ENCODE assay signal across 8 cellular contexts in the genomic region with DNA sequence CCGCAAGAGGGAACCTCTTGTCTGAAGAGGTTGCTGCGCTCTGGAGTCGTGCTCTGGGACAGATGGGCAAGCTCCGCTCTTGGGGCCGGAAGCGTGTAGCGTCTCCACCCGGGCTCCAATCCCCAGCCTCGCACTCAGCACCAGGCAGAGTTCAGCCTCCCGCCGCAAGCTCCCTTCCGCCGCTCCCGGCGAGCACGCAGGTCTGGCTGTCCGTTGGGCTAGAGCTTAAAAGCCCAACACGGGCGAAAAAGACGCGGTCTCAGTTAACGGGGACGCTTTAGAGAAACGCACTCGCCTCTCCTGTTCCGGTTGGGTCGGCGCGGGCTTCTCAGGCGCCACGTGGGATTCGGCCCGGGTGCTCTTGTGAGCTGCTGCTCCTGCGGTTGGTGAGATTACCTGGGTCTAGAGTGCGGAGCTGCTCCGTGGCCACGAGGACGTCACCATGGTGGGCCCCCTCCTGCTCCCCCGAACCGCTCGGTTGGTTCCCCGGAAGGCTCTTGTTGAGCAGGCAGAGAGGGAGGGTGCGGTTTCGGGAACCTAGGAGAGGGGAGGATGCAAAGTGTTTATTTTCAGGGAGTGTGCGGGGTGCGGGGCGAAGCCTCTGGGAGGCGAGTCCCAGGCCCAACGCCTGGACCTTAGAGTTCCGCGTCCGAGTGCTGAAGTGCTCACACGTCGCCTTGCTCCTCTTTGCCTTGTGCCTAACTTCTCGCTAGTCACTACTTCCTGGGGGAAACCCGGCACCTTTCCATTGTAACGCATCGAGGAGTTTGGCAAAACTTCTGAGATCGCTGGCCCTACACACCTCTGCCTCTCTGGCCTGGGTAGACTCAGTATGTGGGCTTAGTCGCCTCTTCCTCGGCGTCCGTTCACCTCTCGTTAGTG. TPM values are rescaled to one million over a fixed set of nuclear protein-coding genes. Genes with fewer than 3 reads are reported as not detected.
A peak's percentile ranks its signal among the peaks of the same experiment; 100 is the strongest.
DNase-seq lines count a peak whose midpoint lies in the region; ATAC-seq and TF ChIP-seq lines count a peak whose summit lies in the region.

A gene (plus strand): TSS at position 331 of the 882 bp plus-strand sequence. CDS start 112 bp downstream, at position 443.

- H3K9me3 ChIP-seq in Panc1 (ENCODE audit: control insufficient read depth, insufficient read depth, low read depth, low read length) (no peaks in the 10 kb centered on the region), esophagus muscularis mucosa (no peaks in the 10 kb centered on the region)

- intact Hi-C loops in Panc1 (cut with micrococcal nuclease; ENCODE audit: unreplicated experiment) (no loop called here), esophagus muscularis mucosa (cut with DNase I) (loop anchor here (10.0 kb wide), 1 partner anchor 330 kb away; a partner anchor contains a TSS)

- H3K36me3 ChIP-seq in Panc1 (ENCODE audit: control insufficient read depth, insufficient read depth, low read length), result peaks cover 6% of the 10 kb centered on the region; the same call in 1 of the 2 replicates
- H3K36me3 ChIP-seq in esophagus muscularis mucosa, result peaks cover 0 to 5% (median 0%) of the 10 kb centered on the region in 4 donors

- no peak for TF ChIP-seq CTCF in Panc1 (IDR thresholded peaks at IDR 0.05)
- TF ChIP-seq CTCF in esophagus muscularis mucosa (IDR thresholded peaks at IDR 0.05), result peak in 1 of 3 experiments; percentile 10

- CTCF ChIA-PET in Panc1 (lab: Charles Lee), result interaction anchor here (0.6 to 1.2 kb wide), 3 partner anchors 52 to 162 kb away, joined by 3 to 9 read pairs (median 3); a partner anchor contains a TSS

- in situ Hi-C loops in Panc1 (cut with HindIII; ENCODE audit: low pct_unique_long_range_greater_than_20kb, low sequenced_read_pairs), result no loop called here

- no peak for TF ChIP-seq POLR2A in esophagus muscularis mucosa (IDR thresholded peaks at IDR 0.05; ENCODE audit: low read depth)

- H3K4me3 ChIP-seq in Jurkat, Clone E6-1 (ENCODE audit: low read length), result peak within 1 kb of the TSS; percentile 90
- peak within 1 kb of the TSS; percentile 82 to 83 for H3K4me3 ChIP-seq in Panc1 (ENCODE audit: low read depth in 2 of 2, low read length in 2 of 2)
- peak within 1 kb of the TSS; percentile 63 to 83 (median 72) for H3K4me3 ChIP-seq in esophagus muscularis mucosa

- POLR2A ChIA-PET in Panc1 (lab: Charles Lee), result interaction anchor here (0.6 to 0.9 kb wide), 2 partner anchors 11 to 1273 kb away, joined by 4 read pairs; no protein-coding TSS in a partner anchor

- ATAC-seq in GM21619 (IDR thresholded peaks at IDR 0.05; ENCODE audit: unreplicated experiment) (peak; percentile 79), Panc1 (peak; percentile 96)

- WGBS in esophagus muscularis mucosa, result 1% methylated on average over 52 of the region's 64 CpGs

- TF ChIP-seq EP300 in esophagus muscularis mucosa (IDR thresholded peaks at IDR 0.05), result no peak

- peak; percentile 76 for DNase-seq in DMS153 treated with DMSO at 0.1 percent for 48 hours (lab: John Stamatoyannopoulos, UW; ENCODE audit: unreplicated experiment)
- DNase-seq in Jurkat, Clone E6-1 (ENCODE audit: low read depth, low spot score), result peak; percentile 93
- peak; percentile 77 for DNase-seq in Panc1 (ENCODE audit: low read depth, low spot score)
- peak; percentile 91 to 93 for DNase-seq in activated T-cell treated with anti-CD3 and anti-CD28 coated beads, Interleukin-2, amount 50 U/mL, for 48 hours
- DNase-seq in esophagus muscularis mucosa (ENCODE audit: extremely low spot score), result peak; percentile 94
- peak; percentile 95 for DNase-seq in myocyte (ENCODE audit: low read depth)
- DNase-seq in stimulated activated CD8-positive, alpha-beta memory T cell treated with anti-CD3 and anti-CD28 coated beads, Interleukin-7, amount 100 ng/mL, for 48 hours (ENCODE audit: extremely low read depth in 1 of 2, low read depth in 1 of 2), result peak; percentile 73 to 83

- no peaks in the 10 kb centered on the region for H3K27me3 ChIP-seq in Panc1 (ENCODE audit: control insufficient read depth, insufficient read depth, low read length)
- no peaks in the 10 kb centered on the region for H3K27me3 ChIP-seq in esophagus muscularis mucosa

- peak within 1 kb of the TSS; percentile 95 for H3K27ac ChIP-seq in Panc1 (ENCODE audit: low read length)
- peak within 1 kb of the TSS; percentile 74 to 84 (median 82) for H3K27ac ChIP-seq in esophagus muscularis mucosa (replicated peaks in 1 of 4)

- TSS peak; percentile 83 for BruUV-seq in Panc1 (replicated peaks; lab: Mats Ljungman, UMichigan)

- H3K4me1 ChIP-seq in Panc1 (ENCODE audit: control insufficient read depth, insufficient read depth, low read length) (peaks cover 4% of the 10 kb centered on the region; the same call in 1 of the 2 replicates), esophagus muscularis mucosa (peaks cover 4 to 21% (median 15%) of the 10 kb centered on the region in 4 donors)

RNA-seq across cellular contexts. Expression of the gene that starts here (rescaled TPM):
- 68.1 TPM for polyA plus RNA-seq in Jurkat, Clone E6-1 (2012; ENCODE audit: insufficient read depth, insufficient read length)
- 26.9 TPM for total RNA-seq in Panc1 (2021; ENCODE audit: unreplicated experiment)
- 25.3 TPM for polyA plus RNA-seq in Panc1 (2012; ENCODE audit: insufficient read length)
- 10 to 100 TPM; 11.2 to 21.9 (median 16.6) TPM for total RNA-seq in esophagus muscularis mucosa
- 34.9 and 35.0 TPM in 2 replicates for total RNA-seq in myocyte
- polyA plus RNA-seq in myocyte (2012), result 17.7 TPM

Comparison
In these comparisons a context has a peak if more than half of its experiments do, and no peak if none do; other contexts are left out.
1. Peak in every context shown above with its lines: DNase-seq, ATAC-seq, H3K4me3 ChIP-seq and H3K27ac ChIP-seq.